Comparison of ENCODE assay signal across 1 cellular context in genomic region chr5:150440948-150441812, GRCh38.
TF ChIP-seq lines count a peak whose summit lies in the region.

No MANE protein-coding gene starts in this region.

TF ChIP-seq in IMR-90, 13 proteins besides CTCF, POLR2A, EP300 and RAD21:
- no peak for TF ChIP-seq MAZ (IDR thresholded peaks at IDR 0.05; ENCODE audit: borderline replicate concordance, low read depth, low read length)
- TF ChIP-seq ELK1 (IDR thresholded peaks at IDR 0.05; ENCODE audit: borderline replicate concordance, low read depth, low read length): no peak
- no peak for TF ChIP-seq MAFK (IDR thresholded peaks at IDR 0.05; ENCODE audit: low read depth, low read length)
- no peak for TF ChIP-seq CEBPB (IDR thresholded peaks at IDR 0.05; ENCODE audit: low read depth, low read length)
- TF ChIP-seq MXI1 (IDR thresholded peaks at IDR 0.05; ENCODE audit: borderline replicate concordance, low read depth, low read length): no peak
- no peak for TF ChIP-seq USF2 (IDR thresholded peaks at IDR 0.05; ENCODE audit: low read depth, low read length)
- no peak for TF ChIP-seq NFE2L2 (IDR thresholded peaks at IDR 0.05; ENCODE audit: low read depth, low read length)
- no peak for TF ChIP-seq RCOR1 (IDR thresholded peaks at IDR 0.05; ENCODE audit: insufficient replicate concordance, low read length)
- no peak for TF ChIP-seq BHLHE40 (IDR thresholded peaks at IDR 0.05; ENCODE audit: low read depth, low read length)
- TF ChIP-seq CHD1 (IDR thresholded peaks at IDR 0.05; ENCODE audit: low read depth, low read length): no peak
TF ChIP-seq in IMR-90: peak in this region for 0.
